20 cellular contexts compared by ENCODE assay signal in the genomic region with DNA sequence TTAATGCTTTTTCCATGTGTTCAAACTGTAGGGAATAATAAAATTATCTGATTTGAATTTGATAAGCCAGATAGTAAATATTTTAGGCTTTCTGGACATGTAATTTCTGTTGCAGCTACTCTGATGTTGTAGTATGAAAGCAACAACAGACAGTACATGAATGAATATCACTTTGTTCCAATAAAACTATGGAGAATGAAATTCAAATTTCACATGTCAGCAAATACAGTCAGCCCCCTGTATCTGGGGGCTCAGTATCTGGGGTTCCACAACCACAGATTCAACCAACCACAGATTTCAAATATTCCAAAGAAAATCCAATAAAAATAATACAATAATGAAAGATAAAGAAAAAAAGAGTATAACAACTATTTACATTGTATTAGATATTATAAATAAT. TPM values are rescaled to one million over a fixed set of nuclear protein-coding genes. Genes with fewer than 3 reads are reported as not detected.
DNase-seq lines count a peak whose midpoint lies in the region; ATAC-seq, FAIRE-seq and TF ChIP-seq lines count a peak whose summit lies in the region.
"Had no signal": no experiment of that assay in that cellular context is flagged by ENCODE, and none has a peak within 500 bp of the region (broad histone marks: within the 10 kb centered on the region; RNA-seq: fewer than 3 reads in every experiment).

No MANE protein-coding gene starts in this region.

- POLR2A ChIA-PET in HepG2 (lab: Yijun Ruan, JAX): no interaction called here
- POLR2A ChIA-PET in IMR-90 (lab: Charles Lee; ENCODE audit: unreplicated experiment): no interaction called here

- no peak for TF ChIP-seq RAD21 in HepG2 (CRISPR knock-in tag; IDR thresholded peaks at IDR 0.05)
- TF ChIP-seq RAD21 in IMR-90 (IDR thresholded peaks at IDR 0.05; ENCODE audit: low read length): no peak

- no peak overlapping the region for H2BK120ac ChIP-seq in IMR-90 (ENCODE audit: low read depth, low read length)

- TF ChIP-seq CTCF in HepG2 (CRISPR knock-in tag; IDR thresholded peaks at IDR 0.05): no peak
- no peak for TF ChIP-seq CTCF in right lobe of liver (IDR thresholded peaks at IDR 0.05)
- TF ChIP-seq CTCF in IMR-90 (conservative IDR thresholded peaks at IDR 0.05; ENCODE audit: low read depth, low read length): no peak

- H2BK20ac ChIP-seq in IMR-90 (ENCODE audit: low read depth, low read length): no peak overlapping the region

- H4K8ac ChIP-seq in IMR-90 (ENCODE audit: low read depth in 2 of 2, low read length in 2 of 2): no peak overlapping the region

- no peak overlapping the region for H2AK5ac ChIP-seq in IMR-90 (ENCODE audit: low read depth, low read length)

- peaks cover 5 to 10% of the 10 kb centered on the region in 2 experiments for H3K36me3 ChIP-seq in HepG2 (replicated peaks in 1 of 2; ENCODE audit: control insufficient read depth in 1 of 2, insufficient read depth in 2 of 2, low read length in 2 of 2)
- peaks cover 0 to 7% (median 2%) of the 10 kb centered on the region in 4 donors for H3K36me3 ChIP-seq in right lobe of liver
- peaks cover 9% of the 10 kb centered on the region for H3K36me3 ChIP-seq in IMR-90 (ENCODE audit: control insufficient read depth, insufficient read depth, low read length)

- H4K5ac ChIP-seq in IMR-90 (ENCODE audit: low read depth, low read length): no peak overlapping the region

- H3K4me1 ChIP-seq in HepG2 (ENCODE audit: insufficient read depth, low read length) (no peaks in the 10 kb centered on the region), right lobe of liver (no peaks in the 10 kb centered on the region), IMR-90 (ENCODE audit: control insufficient read depth, insufficient read depth, low read length) (no peaks in the 10 kb centered on the region)

- no peak overlapping the region for H3K4me2 ChIP-seq in HepG2 (ENCODE audit: low read depth, low read length)
- no peak overlapping the region for H3K4me2 ChIP-seq in IMR-90 (ENCODE audit: low read depth, low read length)
- H3K4me2 ChIP-seq: BLaER1 treated with 17β-estradiol and CSF1 and Interleukin-3, amounts not matched to agents 10 nM and 100 nM had no signal

- H3K4me3 ChIP-seq in HepG2 (replicated peaks in 1 of 3; ENCODE audit: insufficient read depth in 1 of 3, low read depth in 2 of 3, low read length in 3 of 3): no peak overlapping the region
- no peak overlapping the region for H3K4me3 ChIP-seq in right lobe of liver
- H3K4me3 ChIP-seq in IMR-90 (ENCODE audit: insufficient read depth, low read depth, low read length): no peak overlapping the region
- H3K4me3 ChIP-seq: BLaER1 treated with 17β-estradiol and CSF1 and Interleukin-3, amounts not matched to agents 10 nM and 100 nM had no signal

- no peak for FAIRE-seq in HepG2 (lab: Jason Lieb, UNC)
- FAIRE-seq: A204.1, D721Med, G401.6, GM12891, GM19239 had no signal

- no peak for DNase-seq in HepG2 (ENCODE audit: low spot score)
- no peak for DNase-seq in right lobe of liver
- no peak for DNase-seq in IMR-90
- no peak for DNase-seq in NCI-H1930 (lab: John Stamatoyannopoulos, UW)
- DNase-seq in NCI-H526 (lab: John Stamatoyannopoulos, UW): no peak
- DNase-seq: AML-193; Caco-2; Calu3; CD4-positive, alpha-beta T cell; CD8-positive, alpha-beta T cell; DMS79 treated with DMSO at 0.1 percent for 48 hours; GF-D8 had no signal

- BruUV-seq in HepG2 (replicated peaks; lab: Mats Ljungman, UMichigan) (no TSS peak), IMR-90 (replicated peaks; lab: Mats Ljungman, UMichigan) (no TSS peak)

- H4K20me1 ChIP-seq in HepG2 (ENCODE audit: insufficient read depth, low read length): no peaks in the 10 kb centered on the region
- no peaks in the 10 kb centered on the region for H4K20me1 ChIP-seq in IMR-90 (ENCODE audit: insufficient read depth, low read length)
- H4K20me1 ChIP-seq: BLaER1 treated with 17β-estradiol and CSF1 and Interleukin-3, amounts not matched to agents 10 nM and 100 nM had no signal

- no peak overlapping the region for H3K23ac ChIP-seq in IMR-90 (ENCODE audit: low read depth, low read length)

- H2BK5ac ChIP-seq in IMR-90 (ENCODE audit: low read depth, low read length, poor library complexity, severe bottlenecking): no peak overlapping the region

- TF ChIP-seq EP300 in HepG2 (IDR thresholded peaks at IDR 0.05; ENCODE audit: low read depth in 2 of 2, low read length in 2 of 2): no peak
- no peak for TF ChIP-seq EP300 in HepG2 (CRISPR knock-in tag; IDR thresholded peaks at IDR 0.05; ENCODE audit: borderline replicate concordance)

- no peak overlapping the region for H3K14ac ChIP-seq in IMR-90 (replicated peaks; ENCODE audit: low read depth, low read length)

- H4K91ac ChIP-seq in IMR-90 (ENCODE audit: insufficient read depth, low read depth, low read length): no peak overlapping the region

- no peak overlapping the region for H3K18ac ChIP-seq in IMR-90 (ENCODE audit: low read depth, low read length)

- intact Hi-C loops in HepG2 (cut with micrococcal nuclease; ENCODE audit: unreplicated experiment) (no loop called here), right lobe of liver (cut with DNase I) (no loop called here), IMR-90 (cut with micrococcal nuclease) (no loop called here)

- ATAC-seq in HepG2: no peak
- ATAC-seq in right lobe of liver: no peak
- ATAC-seq in IMR-90 (ENCODE audit: low read depth): no peak
- ATAC-seq: CD8-positive, alpha-beta T cell had no signal

- no peak overlapping the region for H2AK9ac ChIP-seq in IMR-90 (replicated peaks; ENCODE audit: low read depth, low read length, poor library complexity)

- TF ChIP-seq POLR2A in HepG2 (IDR thresholded peaks at IDR 0.05; ENCODE audit: insufficient read depth in 1 of 2, low read depth in 2 of 2, low read length in 2 of 2) (no peak), right lobe of liver (IDR thresholded peaks at IDR 0.05) (no peak), IMR-90 (IDR thresholded peaks at IDR 0.05; ENCODE audit: low read depth, low read length) (no peak)

- H2AFZ ChIP-seq in HepG2 (ENCODE audit: low read length) (no peak overlapping the region), IMR-90 (replicated peaks; ENCODE audit: low read length, poor library complexity) (no peak overlapping the region)

- H3K27ac ChIP-seq in HepG2 (ENCODE audit: extremely low read length, insufficient read depth, low read length) (no peak overlapping the region), right lobe of liver (no peak overlapping the region), IMR-90 (ENCODE audit: insufficient read depth, low read length) (no peak overlapping the region)
- H3K27ac ChIP-seq: 22Rv1; BLaER1 treated with 17β-estradiol and CSF1 and Interleukin-3, amounts not matched to agents 10 nM and 100 nM; C4-2B had no signal

- H3K9me3 ChIP-seq in HepG2 (ENCODE audit: low read length) (no peaks in the 10 kb centered on the region), right lobe of liver (no peaks in the 10 kb centered on the region), IMR-90 (ENCODE audit: control insufficient read depth, insufficient read depth, low read length) (no peaks in the 10 kb centered on the region)
- H3K9me3 ChIP-seq: BLaER1 treated with 17β-estradiol and CSF1 and Interleukin-3, amounts not matched to agents 10 nM and 100 nM; Caco-2 had no signal

- CTCF ChIA-PET in HepG2 (lab: Yijun Ruan, JAX; ENCODE audit: low intra/inter-chr PET ratio, low total read pairs): no interaction called here
- CTCF ChIA-PET in IMR-90 (lab: Yijun Ruan, JAX): no interaction called here

- no peaks in the 10 kb centered on the region for H3K79me2 ChIP-seq in HepG2 (ENCODE audit: insufficient read depth, low read length)

- dilution Hi-C loops in IMR-90 (cut with HindIII; ENCODE audit: low sequenced_read_pairs, unreplicated experiment): no loop called here

- H3K27me3 ChIP-seq in HepG2 (ENCODE audit: control insufficient read depth in 1 of 2, insufficient read depth in 2 of 2, low read length in 2 of 2) (no peaks in the 10 kb centered on the region), right lobe of liver (no peaks in the 10 kb centered on the region), IMR-90 (ENCODE audit: control insufficient read depth, insufficient read depth, low read length) (no peaks in the 10 kb centered on the region)
- H3K27me3 ChIP-seq: BLaER1 treated with 17β-estradiol and CSF1 and Interleukin-3, amounts not matched to agents 10 nM and 100 nM had no signal

- in situ Hi-C loops in HepG2 (cut with HindIII; ENCODE audit: extremely low pct_ligation_motif_present, low pct_unique_long_range_greater_than_20kb) (no loop called here), IMR-90 (cut with MboI; ENCODE audit: low sequenced_read_pairs) (no loop called here)

- H3K9me1 ChIP-seq in IMR-90 (ENCODE audit: insufficient read depth, low read length): no peaks in the 10 kb centered on the region

- no peak overlapping the region for H3K4ac ChIP-seq in IMR-90 (ENCODE audit: low read depth, low read length)

- H3K79me1 ChIP-seq in IMR-90 (ENCODE audit: low read depth in 1 of 2, low read length in 2 of 2): peaks cover 0 to 7% of the 10 kb centered on the region in 2 experiments; a peak in 1 of 4 replicates

- H3K9ac ChIP-seq in HepG2 (ENCODE audit: insufficient read depth, low read depth, low read length) (no peak overlapping the region), IMR-90 (ENCODE audit: low read depth, low read length) (no peak overlapping the region)
- H3K9ac ChIP-seq: BLaER1 treated with 17β-estradiol and CSF1 and Interleukin-3, amounts not matched to agents 10 nM and 100 nM had no signal

- H3K56ac ChIP-seq in IMR-90 (ENCODE audit: extremely low read depth, insufficient read depth, low read length): no peak overlapping the region

- no peak overlapping the region for H2BK15ac ChIP-seq in IMR-90 (ENCODE audit: low read depth, low read length)

RNA-seq across cellular contexts. Expression of gene CLTC, which starts 8.2 kb away (rescaled TPM):
- total RNA-seq in HepG2 (2016; rRNA removed; fragmentation: Illumina TruSeq; extraction: Trizol) (283 and 643 TPM in 2 replicates), right lobe of liver (100 to 1,000 TPM; 120 to 232 (median 142) TPM), IMR-90 (2012; rRNA removed) (576 and 641 TPM in 2 replicates)
- 19.6 and 21.0 TPM in 2 replicates for total RNA-seq in HepG2 (2016; cell fraction: cytosol; rRNA removed; fragmentation: Illumina TruSeq; extraction: Trizol; ENCODE audit: low read depth)
- 267 and 594 TPM in 2 replicates for total RNA-seq in HepG2 (2016; cell fraction: insoluble cytoplasmic fraction; rRNA removed; fragmentation: Illumina TruSeq; extraction: Trizol)
- total RNA-seq in HepG2 (2016; cell fraction: membrane; rRNA removed; fragmentation: Illumina TruSeq; extraction: Trizol): 63.1 and 72.1 TPM in 2 replicates
- 282 and 292 TPM in 2 replicates for total RNA-seq in HepG2 (2016; cell fraction: nucleus; rRNA removed; fragmentation: Illumina TruSeq; extraction: Trizol)
- polyA plus RNA-seq in HepG2 (2011; rRNA removed) (110 and 134 TPM in 2 replicates), IMR-90 (2012; rRNA removed) (156 and 181 TPM in 2 replicates)
- 125 and 195 TPM in 2 replicates for polyA plus RNA-seq in HepG2 (2011; cell fraction: cytosol; rRNA removed)
- polyA plus RNA-seq in HepG2 (2011; cell fraction: nucleus; rRNA removed): 64.1 and 73.6 TPM in 2 replicates
- 126 and 165 TPM in 2 replicates for polyA plus RNA-seq in HepG2 (2012)
- polyA plus RNA-seq in HepG2 (2016; cell fraction: cytosol; fragmentation: Illumina TruSeq; extraction: Trizol; ENCODE audit: low read depth): 9.6 and 11.7 TPM in 2 replicates
- polyA plus RNA-seq in HepG2 (2016; cell fraction: insoluble cytoplasmic fraction; fragmentation: Illumina TruSeq; extraction: Trizol; ENCODE audit: low read depth): 350 and 354 TPM in 2 replicates
- 37.1 and 44.2 TPM in 2 replicates for polyA plus RNA-seq in HepG2 (2016; cell fraction: membrane; fragmentation: Illumina TruSeq; extraction: Trizol; ENCODE audit: low read depth)
- polyA plus RNA-seq in HepG2 (2016; cell fraction: nucleus; fragmentation: Illumina TruSeq; extraction: Trizol; ENCODE audit: insufficient read depth, low read depth): 217 and 222 TPM in 2 replicates
- 363 and 456 TPM in 2 replicates for polyA minus RNA-seq in HepG2 (2011; rRNA and poly(A)+ RNA removed; ENCODE audit: low replicate concordance)
- polyA minus RNA-seq in HepG2 (2011; cell fraction: cytosol; rRNA and poly(A)+ RNA removed): 307 and 353 TPM in 2 replicates
- polyA minus RNA-seq in HepG2 (2011; cell fraction: nucleus; rRNA and poly(A)+ RNA removed): 208 and 274 TPM in 2 replicates
- polyA plus RNA-seq in IMR-90 (2012; cell fraction: cytosol; rRNA removed): 72.2 and 169 TPM in 2 replicates
- polyA plus RNA-seq in IMR-90 (2012; cell fraction: nucleus; rRNA removed; ENCODE audit: low replicate concordance): 55.8 and 274 TPM in 2 replicates

RNA-seq across cellular contexts. Expression of gene DHX40, which starts 46.1 kb away (rescaled TPM):
- 37.0 and 62.6 TPM in 2 replicates for total RNA-seq in HepG2 (2016; rRNA removed; fragmentation: Illumina TruSeq; extraction: Trizol)
- 3.0 and 3.8 TPM in 2 replicates for total RNA-seq in HepG2 (2016; cell fraction: cytosol; rRNA removed; fragmentation: Illumina TruSeq; extraction: Trizol; ENCODE audit: low read depth)
- 34.6 and 66.1 TPM in 2 replicates for total RNA-seq in HepG2 (2016; cell fraction: insoluble cytoplasmic fraction; rRNA removed; fragmentation: Illumina TruSeq; extraction: Trizol)
- 8.0 and 9.8 TPM in 2 replicates for total RNA-seq in HepG2 (2016; cell fraction: membrane; rRNA removed; fragmentation: Illumina TruSeq; extraction: Trizol)
- total RNA-seq in HepG2 (2016; cell fraction: nucleus; rRNA removed; fragmentation: Illumina TruSeq; extraction: Trizol): 19.3 and 21.1 TPM in 2 replicates
- polyA plus RNA-seq in HepG2 (2011; rRNA removed): 16.5 and 22.2 TPM in 2 replicates
- 9.4 and 14.4 TPM in 2 replicates for polyA plus RNA-seq in HepG2 (2011; cell fraction: cytosol; rRNA removed)
- 6.9 and 8.2 TPM in 2 replicates for polyA plus RNA-seq in HepG2 (2011; cell fraction: nucleus; rRNA removed)
- 16.5 and 24.7 TPM in 2 replicates for polyA plus RNA-seq in HepG2 (2012)
- polyA plus RNA-seq in HepG2 (2016; cell fraction: cytosol; fragmentation: Illumina TruSeq; extraction: Trizol; ENCODE audit: low read depth): 0.87 and 0.92 TPM in 2 replicates
- 34.8 and 38.4 TPM in 2 replicates for polyA plus RNA-seq in HepG2 (2016; cell fraction: insoluble cytoplasmic fraction; fragmentation: Illumina TruSeq; extraction: Trizol; ENCODE audit: low read depth)
- polyA plus RNA-seq in HepG2 (2016; cell fraction: membrane; fragmentation: Illumina TruSeq; extraction: Trizol; ENCODE audit: low read depth): 3.0 and 3.4 TPM in 2 replicates
- polyA plus RNA-seq in HepG2 (2016; cell fraction: nucleus; fragmentation: Illumina TruSeq; extraction: Trizol; ENCODE audit: insufficient read depth, low read depth): 17.5 and 18.6 TPM in 2 replicates
- polyA minus RNA-seq in HepG2 (2011; rRNA and poly(A)+ RNA removed; ENCODE audit: low replicate concordance): 14.9 and 18.7 TPM in 2 replicates
- 28.8 and 30.5 TPM in 2 replicates for polyA minus RNA-seq in HepG2 (2011; cell fraction: cytosol; rRNA and poly(A)+ RNA removed)
- polyA minus RNA-seq in HepG2 (2011; cell fraction: nucleus; rRNA and poly(A)+ RNA removed): 27.0 and 27.4 TPM in 2 replicates
- 10 to 100 TPM in 2 of 6 experiments, 1 to 10 TPM in 4; 7.8 to 12.0 (median 9.4) TPM for total RNA-seq in right lobe of liver
- 44.4 and 54.2 TPM in 2 replicates for total RNA-seq in IMR-90 (2012; rRNA removed)
- 13.2 and 17.4 TPM in 2 replicates for polyA plus RNA-seq in IMR-90 (2012; rRNA removed)
- polyA plus RNA-seq in IMR-90 (2012; cell fraction: cytosol; rRNA removed): 2.7 and 3.5 TPM in 2 replicates
- 1.5 and 13.8 TPM in 2 replicates for polyA plus RNA-seq in IMR-90 (2012; cell fraction: nucleus; rRNA removed; ENCODE audit: low replicate concordance)
